In genomic region chr15:75213212-75213767, GRCh38 we compare ENCODE assay signal across 21 cellular contexts. TPM values are rescaled to one million over a fixed set of nuclear protein-coding genes. Genes with fewer than 3 reads are reported as not detected.
"Had no signal": no experiment of that assay in that cellular context is flagged by ENCODE, and none has a peak within 500 bp of the region (broad histone marks: within the 10 kb centered on the region; RNA-seq: fewer than 3 reads in every experiment).

No MANE protein-coding gene starts in this region.

- DNase-seq: activated CD4-positive, alpha-beta T cell treated with anti-CD3 and anti-CD28 coated beads, Interleukin-2, amount 10 ng/mL, durations not matched to agents 7 days and 5 days; activated CD8-positive, alpha-beta memory T cell treated with anti-CD3 and anti-CD28 coated beads for 24 hours; activated naive CD4-positive, alpha-beta T cell treated with anti-CD3 and anti-CD28 coated beads, Interleukin-2, amount 50 U/mL, for 16 hours; activated T-cell treated with anti-CD3 and anti-CD28 coated beads for 4 hours; caudate nucleus; colonic mucosa; effector CD4-positive, alpha-beta T cell; esophagus squamous epithelium; psoas muscle; sigmoid colon; spleen; SW 1271; thyroid gland had no signal

- H3K9me3 ChIP-seq: colonic mucosa, esophagus squamous epithelium, psoas muscle, sigmoid colon, spleen, thyroid gland had no signal

- H3K27me3 ChIP-seq: colonic mucosa, esophagus squamous epithelium, sigmoid colon, spleen, thyroid gland had no signal

- H3K4me1 ChIP-seq: colonic mucosa, psoas muscle had no signal

- H3K9me3 Mint-ChIP-seq: activated CD4-positive, alpha-beta T cell treated with anti-CD3 and anti-CD28 coated beads, Interleukin-2, amount 10 ng/mL, durations not matched to agents 7 days and 5 days; T-helper 2 cell treated with Interferon-gamma antibody and Interleukin-4, amounts not matched to agents 5 μg/mL and 100 μg/mL, for 36 hours had no signal

- H3K27ac Mint-ChIP-seq: activated CD4-positive, alpha-beta T cell treated with anti-CD3 and anti-CD28 coated beads, Interleukin-2, amount 10 ng/mL, durations not matched to agents 7 days and 5 days; T-helper 2 cell treated with Interferon-gamma antibody and Interleukin-4, amounts not matched to agents 5 μg/mL and 100 μg/mL, for 36 hours had no signal

- H3K4me3 ChIP-seq: colonic mucosa, esophagus squamous epithelium, psoas muscle, sigmoid colon, spleen, thyroid gland had no signal

- H3K27ac ChIP-seq: colonic mucosa, esophagus squamous epithelium, psoas muscle, sigmoid colon, spleen, thyroid gland had no signal

- H3K4me3 Mint-ChIP-seq: activated CD4-positive, alpha-beta T cell treated with anti-CD3 and anti-CD28 coated beads, Interleukin-2, amount 10 ng/mL, durations not matched to agents 7 days and 5 days; T-helper 2 cell treated with Interferon-gamma antibody and Interleukin-4, amounts not matched to agents 5 μg/mL and 100 μg/mL, for 36 hours had no signal

- H3K27me3 Mint-ChIP-seq: activated CD4-positive, alpha-beta T cell treated with anti-CD3 and anti-CD28 coated beads, Interleukin-2, amount 10 ng/mL, durations not matched to agents 7 days and 5 days had no signal

RNA-seq across cellular contexts. Expression of gene C15orf39, which starts 11.6 kb away (rescaled TPM):
- polyA plus RNA-seq: neural cell had no signal

RNA-seq across cellular contexts. Expression of gene GOLGA6C, which starts 44.8 kb away (rescaled TPM):
- total RNA-seq: activated CD4-positive, alpha-beta T cell treated with anti-CD3 and anti-CD28 coated beads, Interleukin-2, amount 10 ng/mL, durations not matched to agents 7 days and 5 days; colonic mucosa; esophagus squamous epithelium; fibroblast of villous mesenchyme; kidney epithelial cell; mesenteric fat pad; osteoblast; psoas muscle; spleen; thyroid gland; urinary bladder had no signal
- polyA plus RNA-seq: liver, neural cell, sigmoid colon, spleen, urinary bladder had no signal
